ENCODE assay signal across 8 cellular contexts in genomic region chr11:108222686-108223448, GRCh38. TPM values are rescaled to one million over a fixed set of nuclear protein-coding genes. Genes with fewer than 3 reads are reported as not detected.
DNase-seq lines count a peak whose midpoint lies in the region; ATAC-seq, FAIRE-seq and TF ChIP-seq lines count a peak whose summit lies in the region.

TSS of gene ATM (plus strand) at chr11:108223067. CDS start at chr11:108227625, 4,558 bp downstream.

- H3K4me1 ChIP-seq in left ventricle myocardium inferior, result peaks cover 64% of the 10 kb centered on the region
- no peaks in the 10 kb centered on the region for H3K4me1 ChIP-seq in prostate gland (replicated peaks)

- CTCF ChIA-PET in T-cell (lab: Charles Lee), result interaction anchor here (0.5 to 2.8 kb wide), 8 partner anchors 12 to 111 kb away, joined by 3 to 41 read pairs (median 4); no protein-coding TSS in a partner anchor

- TF ChIP-seq POLR2A in GM12892 (IDR thresholded peaks at IDR 0.05; ENCODE audit: low read depth, low read length) (peak; percentile 63), prostate gland (IDR thresholded peaks at IDR 0.05) (peak; percentile 6)

- H3K27me3 ChIP-seq in left ventricle myocardium inferior (ENCODE audit: low read depth) (no peaks in the 10 kb centered on the region), prostate gland (replicated peaks; ENCODE audit: insufficient read depth) (no peaks in the 10 kb centered on the region)

- H3K4me3 ChIP-seq in left ventricle myocardium inferior (peak within 1 kb of the TSS; percentile 75), prostate gland (peak within 1 kb of the TSS; percentile 69 to 76)

- TF ChIP-seq CTCF in left ventricle myocardium inferior (IDR thresholded peaks at IDR 0.05; ENCODE audit: borderline replicate concordance) (peak; percentile 78), prostate gland (IDR thresholded peaks at IDR 0.05) (peak; percentile 58 to 91 (median 77))

- peak within 1 kb of the TSS; percentile 96 for H3K27ac ChIP-seq in left ventricle myocardium inferior (replicated peaks)
- peak within 1 kb of the TSS; percentile 89 to 97 for H3K27ac ChIP-seq in prostate gland

- POLR2A ChIA-PET in T-cell (lab: Charles Lee), result interaction anchor here (0.6 to 6.1 kb wide), 7 partner anchors 13 to 392 kb away, joined by 3 to 107 read pairs (median 5); no protein-coding TSS in a partner anchor

- WGBS in prostate gland, result under 1% methylated on average over 59 of the region's 64 CpGs

- no peak within 1 kb of the TSS for H3K27ac Mint-ChIP-seq in T-cell

- H3K9me3 ChIP-seq in left ventricle myocardium inferior (replicated peaks) (no peaks in the 10 kb centered on the region), prostate gland (no peaks in the 10 kb centered on the region)

- intact Hi-C loops in left ventricle myocardium inferior (cut with micrococcal nuclease), result loop anchor here (5.0 kb wide), 1 partner anchor 101 kb away; the partner anchor contains the start of gene ACAT1
- intact Hi-C loops in prostate gland (cut with DNase I), result loop anchor here (2.0 to 10.0 kb wide), 4 partner anchors 102 to 439 kb away; partner anchors contain the start of genes ACAT1, C11orf65 and POGLUT3

- ATAC-seq in HG02852 (IDR thresholded peaks at IDR 0.05; ENCODE audit: unreplicated experiment), result peak; percentile 73
- ATAC-seq in T-cell (replicated peaks in 1 of 4), result peak; percentile 79 to 85 (median 80)

- peaks cover 41% of the 10 kb centered on the region for H3K36me3 Mint-ChIP-seq in T-cell

- DNase-seq in GM12892 (ENCODE audit: insufficient read length) (peak; percentile 75), NCI-H1436 treated with DMSO at 0.1 percent for 48 hours (lab: John Stamatoyannopoulos, UW) (peak; percentile 95), T-cell (peak; percentile 95 to 100 (median 99)), amniotic stem cell (lab: John Stamatoyannopoulos, UW) (peak; percentile 99), left ventricle myocardium inferior (peak; percentile 99), prostate gland (ENCODE audit: low spot score) (peak; percentile 99), urothelium cell line (ENCODE audit: low spot score) (peak; percentile 98)

- H3K4me1 Mint-ChIP-seq in T-cell, result peaks cover 47 to 62% (median 50%) of the 10 kb centered on the region in 3 donors

- H3K36me3 ChIP-seq in left ventricle myocardium inferior, result peaks cover 4% of the 10 kb centered on the region
- H3K36me3 ChIP-seq in prostate gland, result no peaks in the 10 kb centered on the region

- FAIRE-seq in GM12892 (lab: Jason Lieb, UNC), result peak; percentile 100
- FAIRE-seq in urothelium cell line (lab: Jason Lieb, UNC), result peak; percentile 94

- no peak within 1 kb of the TSS for H3K4me3 Mint-ChIP-seq in T-cell

- H3K9me3 Mint-ChIP-seq in T-cell, result no peaks in the 10 kb centered on the region

- H3K27me3 Mint-ChIP-seq in T-cell, result no peaks in the 10 kb centered on the region

RNA-seq across cellular contexts. Expression of gene ATM, which starts in this region (rescaled TPM):
- 55.5 TPM for polyA plus RNA-seq in GM12892 (2012; ENCODE audit: missing spikeins)
- total RNA-seq in T-cell (100 to 1,000 TPM; 376 to 547 (median 410) TPM), left ventricle myocardium inferior (30.1 TPM), prostate gland (10 to 100 TPM; 32.9 to 80.9 TPM)

Comparison
In these comparisons a context has a peak if more than half of its experiments do, and no peak if none do; other contexts are left out.
1. Peak in every context shown above with its lines: DNase-seq, ATAC-seq, H3K4me3 ChIP-seq and H3K27ac ChIP-seq.
2. RNA of gene ATM (total RNA-seq): 376 to 547 TPM in T-cell; 32.9 to 80.9 TPM in prostate gland and 30.1 TPM in left ventricle myocardium inferior (single experiment); every median in the first group is over 4 times any median in the second.